8 cellular contexts compared by ENCODE assay signal in the genomic region with DNA sequence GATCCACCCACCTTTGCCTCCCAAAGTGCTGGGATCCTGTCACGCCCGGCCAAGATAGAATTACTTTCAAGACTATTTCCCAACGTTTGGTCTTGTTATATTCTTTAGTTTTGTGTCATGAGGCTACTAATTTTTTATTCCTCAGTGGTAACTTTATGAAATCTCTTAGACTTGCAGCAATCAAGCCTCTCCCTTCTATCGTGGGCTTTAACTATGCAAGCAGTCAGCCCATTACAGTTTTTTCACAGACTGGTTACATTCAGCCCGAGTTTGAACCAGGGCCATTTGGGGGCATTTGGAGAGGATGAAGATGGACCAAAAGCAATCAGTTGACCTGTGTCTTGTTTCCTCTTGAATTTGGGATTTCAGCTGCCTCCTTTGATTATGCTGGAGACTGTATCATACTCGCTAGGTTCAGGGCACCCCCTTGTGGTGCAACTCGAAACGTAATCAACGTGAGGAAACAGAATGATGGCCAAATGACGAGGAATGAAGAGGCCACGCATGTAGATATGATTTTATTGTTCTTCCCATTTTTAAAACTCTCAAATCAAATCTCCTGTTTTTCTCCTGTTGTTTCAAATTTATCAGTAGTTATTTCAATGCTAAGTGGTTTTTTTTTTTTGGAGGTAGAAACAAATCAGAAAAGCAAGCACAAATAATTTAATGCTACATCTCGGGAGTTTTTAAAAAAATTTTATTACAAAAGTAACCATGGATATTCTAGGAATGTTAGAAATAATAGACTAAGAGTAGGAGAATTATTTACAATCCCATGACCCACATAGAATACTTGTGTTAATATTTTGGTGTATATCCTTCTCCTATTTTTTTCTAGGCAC.
DNase-seq lines count a peak whose midpoint lies in the region; ATAC-seq and TF ChIP-seq lines count a peak whose summit lies in the region.

No MANE protein-coding gene starts in this region.

- ATAC-seq in activated CD4-positive, alpha-beta T cell treated with anti-CD3 and anti-CD28 coated beads for 36 hours = no peak

- no peaks in the 10 kb centered on the region for H3K9me3 Mint-ChIP-seq in activated CD4-positive, alpha-beta T cell treated with anti-CD3 and anti-CD28 coated beads for 36 hours (ENCODE audit: low read depth)

- H3K79me2 ChIP-seq in parathyroid adenoma = peaks cover 34% of the 10 kb centered on the region

- DNase-seq in activated CD4-positive, alpha-beta T cell treated with anti-CD3 and anti-CD28 coated beads for 36 hours = peak; percentile 71
- no peak for DNase-seq in activated CD4-positive, alpha-beta T cell treated with anti-CD3 and anti-CD28 coated beads, Interleukin-2, amount 50 U/mL, for 4 hours
- peak; percentile 41 for DNase-seq in HCEC 1CT
- peak; percentile 40 for DNase-seq in MV-4-11 (lab: John Stamatoyannopoulos, UW)
- peak; percentile 28 to 80 for DNase-seq in foreskin fibroblast
- DNase-seq in activated gamma-delta T cell treated with Interleukin-2 at 50 U/mL for 16 hours = no peak

- no peaks in the 10 kb centered on the region for H3K36me3 Mint-ChIP-seq in activated CD4-positive, alpha-beta T cell treated with anti-CD3 and anti-CD28 coated beads for 36 hours (ENCODE audit: low read depth)

- intact Hi-C loops in activated CD4-positive, alpha-beta T cell treated with anti-CD3 and anti-CD28 coated beads for 36 hours (cut with DNase I, micrococcal nuclease) = loop anchor here (1.0 to 5.0 kb wide), 4 partner anchors 142 to 366 kb away; no protein-coding TSS in a partner anchor

- no peaks in the 10 kb centered on the region for H3K27me3 ChIP-seq in parathyroid adenoma (ENCODE audit: control insufficient read depth, insufficient read depth, low read length)

- POLR2A ChIA-PET in activated CD4-positive, alpha-beta T cell treated with anti-CD3 and anti-CD28 coated beads for 36 hours (lab: Charles Lee) = no interaction called here

- H3K36me3 ChIP-seq in parathyroid adenoma (ENCODE audit: control insufficient read depth, insufficient read depth, low read length) = no peaks in the 10 kb centered on the region

- peaks cover 31% of the 10 kb centered on the region for H3K4me1 ChIP-seq in parathyroid adenoma

- peaks cover 5% of the 10 kb centered on the region for H3K27me3 Mint-ChIP-seq in activated CD4-positive, alpha-beta T cell treated with anti-CD3 and anti-CD28 coated beads for 36 hours

- no peak overlapping the region for H2AFZ ChIP-seq in parathyroid adenoma

- no peaks in the 10 kb centered on the region for H3K9me3 ChIP-seq in parathyroid adenoma (ENCODE audit: control insufficient read depth, low read length)

- H3K4me3 ChIP-seq in WI38 (ENCODE audit: low read depth, low read length) (no peak overlapping the region), foreskin fibroblast (ENCODE audit: low read depth in 1 of 2, low read length in 2 of 2) (no peak overlapping the region), parathyroid adenoma (ENCODE audit: low read depth, low read length) (no peak overlapping the region)

- H3K4me2 ChIP-seq in parathyroid adenoma (ENCODE audit: low read length) = no peak overlapping the region

- peak; percentile 76 for TF ChIP-seq CTCF in WI38 (IDR thresholded peaks at IDR 0.05; ENCODE audit: low read depth, low read length)
- peak; percentile 72 for TF ChIP-seq CTCF in foreskin fibroblast (IDR thresholded peaks at IDR 0.05; ENCODE audit: low read depth, low read length)
- TF ChIP-seq CTCF in parathyroid adenoma (IDR thresholded peaks at IDR 0.05) = peak; percentile 85

- CTCF ChIA-PET in activated CD4-positive, alpha-beta T cell treated with anti-CD3 and anti-CD28 coated beads for 36 hours (lab: Charles Lee) = interaction anchor here (0.6 kb wide), 1 partner anchor 152 kb away, joined by 3 read pairs; the partner anchor contains the start of gene KIAA1217

- no peak overlapping the region for H3K4me3 Mint-ChIP-seq in activated CD4-positive, alpha-beta T cell treated with anti-CD3 and anti-CD28 coated beads for 36 hours

- H3K27ac ChIP-seq in parathyroid adenoma = no peak overlapping the region

- H3K4me1 Mint-ChIP-seq in activated CD4-positive, alpha-beta T cell treated with anti-CD3 and anti-CD28 coated beads for 36 hours = no peaks in the 10 kb centered on the region

- no peak overlapping the region for H3K27ac Mint-ChIP-seq in activated CD4-positive, alpha-beta T cell treated with anti-CD3 and anti-CD28 coated beads for 36 hours

- H3K9ac ChIP-seq in parathyroid adenoma = no peak overlapping the region

Comparison
In these comparisons a context has a peak if more than half of its experiments do, and no peak if none do; other contexts are left out.
1. DNase-seq: peak in activated CD4-positive, alpha-beta T cell treated with anti-CD3 and anti-CD28 coated beads for 36 hours (single experiment), HCEC 1CT (single experiment), MV-4-11 (single experiment) and foreskin fibroblast (2 of 2); none in activated CD4-positive, alpha-beta T cell treated with anti-CD3 and anti-CD28 coated beads, Interleukin-2, amount 50 U/mL, for 4 hours (0 of 2) and activated gamma-delta T cell treated with Interleukin-2 at 50 U/mL for 16 hours (single experiment).
2. Peak in every context shown above with its lines, with median percentiles within 50 percentile points of each other: CTCF ChIP-seq.